Comparison of ENCODE assay signal across 28 cellular contexts in the genomic region with DNA sequence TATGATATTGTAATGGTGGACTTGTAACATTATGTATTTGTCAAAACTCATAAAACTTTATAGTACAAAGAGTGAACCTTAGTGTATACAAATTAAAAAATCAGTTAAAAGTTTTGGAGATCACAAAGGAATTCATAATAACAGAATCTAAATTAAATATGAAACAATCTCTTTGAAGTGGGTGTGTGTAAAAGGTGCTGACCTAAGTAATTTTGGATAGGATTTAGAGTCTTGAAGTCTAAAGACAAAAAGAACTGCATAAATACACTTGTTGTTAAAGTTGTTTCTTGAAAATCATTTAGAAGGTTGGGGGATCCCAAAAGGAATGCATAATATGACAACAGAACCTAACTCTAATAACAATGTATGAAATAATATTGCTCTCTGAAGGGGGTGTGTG.
"Had no signal": no experiment of that assay in that cellular context is flagged by ENCODE, and none has a peak within 500 bp of the region (broad histone marks: within the 10 kb centered on the region; RNA-seq: fewer than 3 reads in every experiment).

No MANE protein-coding gene starts in this region.

- H3K27me3 Mint-ChIP-seq: dendritic cell treated with granulocyte-macrophage colony-stimulating factor and Interleukin-4, amounts not matched to agents 40 ng/mL and 50 ng/mL, for 4 days; effector memory CD8-positive, alpha-beta T cell; naive B cell had no signal

- H3K36me3 ChIP-seq: colonic mucosa, esophagus squamous epithelium, gastrocnemius medialis, heart right ventricle, left lung, lower lobe of right lung had no signal

- H3K4me3 ChIP-seq: colonic mucosa, esophagus squamous epithelium, gastrocnemius medialis, heart right ventricle, left lung, lower lobe of right lung, mucosa of descending colon had no signal

- DNase-seq: colonic mucosa; cortex of kidney; effector CD8-positive, alpha-beta T cell; effector memory CD8-positive, alpha-beta T cell; endodermal cell; erythroblast; esophagus squamous epithelium; foreskin fibroblast; foreskin melanocyte; gastrocnemius medialis; glutamatergic neuron; head of caudate nucleus; heart right ventricle; hippocampal formation; left cardiac atrium; left lung; left ventricle myocardium superior; lower lobe of right lung; mesenchymal stem cell; mucosa of descending colon; naive B cell had no signal

- H3K4me1 Mint-ChIP-seq: mesothelial cell of epicardium, naive B cell had no signal

- H3K36me3 Mint-ChIP-seq: naive B cell had no signal

- ATAC-seq: effector memory CD8-positive, alpha-beta T cell; esophagus mucosa; gastrocnemius medialis; heart right ventricle; left cardiac atrium; left lung; left ventricle myocardium superior; lower lobe of right lung; mucosa of descending colon had no signal

- FAIRE-seq: endometrium, islet of Langerhans, keratinocyte had no signal

- H3K27me3 ChIP-seq: colonic mucosa, esophagus squamous epithelium, gastrocnemius medialis, heart right ventricle, left lung had no signal

- H3K4me3 Mint-ChIP-seq: dendritic cell treated with granulocyte-macrophage colony-stimulating factor and Interleukin-4, amounts not matched to agents 40 ng/mL and 50 ng/mL, for 4 days; effector memory CD8-positive, alpha-beta T cell; endodermal cell; mesothelial cell of epicardium; naive B cell had no signal

- H3K27ac ChIP-seq: colonic mucosa, epithelial cell of prostate, esophagus squamous epithelium, gastrocnemius medialis, heart right ventricle, left lung, lower lobe of right lung had no signal

- H3K27ac Mint-ChIP-seq: dendritic cell treated with granulocyte-macrophage colony-stimulating factor and Interleukin-4, amounts not matched to agents 40 ng/mL and 50 ng/mL, for 4 days; effector memory CD8-positive, alpha-beta T cell; endodermal cell; mesothelial cell of epicardium; naive B cell had no signal

- H3K4me1 ChIP-seq: colonic mucosa, esophagus squamous epithelium, gastrocnemius medialis, heart right ventricle, left lung, lower lobe of right lung had no signal

- H3K9me3 ChIP-seq: colonic mucosa, esophagus squamous epithelium, lower lobe of right lung had no signal
